In genomic region chr17:64148017-64148631, GRCh38 we compare ENCODE assay signal across 8 cellular contexts. TPM values are rescaled to one million over a fixed set of nuclear protein-coding genes. Genes with fewer than 3 reads are reported as not detected.
A peak's percentile ranks its signal among the peaks of the same experiment; 100 is the strongest.
DNase-seq lines count a peak whose midpoint lies in the region; ATAC-seq and TF ChIP-seq lines count a peak whose summit lies in the region.

No MANE protein-coding gene starts in this region.

- TF ChIP-seq POLR2A in vagina (IDR thresholded peaks at IDR 0.05): no peak

- peaks cover 27% of the 10 kb centered on the region for H3K4me1 ChIP-seq in vagina

- H3K4me3 ChIP-seq in vagina: no peak overlapping the region

- peaks cover 0 to 10% of the 10 kb centered on the region in 2 donors for H3K36me3 ChIP-seq in vagina

- no peaks in the 10 kb centered on the region for H3K9me3 Mint-ChIP-seq in glutamatergic neuron (ENCODE audit: unreplicated experiment)

- peaks cover 32% of the 10 kb centered on the region for H3K4me1 Mint-ChIP-seq in glutamatergic neuron (ENCODE audit: low read depth, unreplicated experiment)

- in situ Hi-C loops in SK-MEL-5 (cut with HindIII; ENCODE audit: low pct_unique_long_range_greater_than_20kb, low sequenced_read_pairs): no loop called here

- no peaks in the 10 kb centered on the region for H3K9me3 ChIP-seq in vagina

- H3K27me3 ChIP-seq in vagina: no peaks in the 10 kb centered on the region

- H3K27me3 Mint-ChIP-seq in glutamatergic neuron (ENCODE audit: unreplicated experiment): peaks cover 5% of the 10 kb centered on the region

- peak; percentile 25 for DNase-seq in stimulated activated CD4-positive, alpha-beta T cell treated with anti-CD3 and anti-CD28 coated beads, Interleukin-15, amount 100 ng/mL, for 24 hours
- DNase-seq in stimulated activated CD4-positive, alpha-beta T cell treated with anti-CD3 and anti-CD28 coated beads, Interleukin-1b, Interleukin-23, amount 100 ng/mL, for 48 hours: no peak
- DNase-seq in SK-MEL-5 (ENCODE audit: low read depth, low spot score) (peak; percentile 13), glutamatergic neuron (no peak), vagina (ENCODE audit: extremely low spot score in 2 of 2) (no peak), NCI-H1436 treated with DMSO at 0.1 percent for 48 hours (lab: John Stamatoyannopoulos, UW) (no peak)
- DNase-seq in stimulated activated CD4-positive, alpha-beta T cell treated with anti-CD3 and anti-CD28 coated beads, Interleukin-4, amount 100 ng/mL, for 24 hours: no peak

- ATAC-seq in HG02610 (IDR thresholded peaks at IDR 0.05; ENCODE audit: unreplicated experiment): no peak

- peak overlapping the region; percentile 1 for H3K4me3 Mint-ChIP-seq in glutamatergic neuron (ENCODE audit: unreplicated experiment)

- intact Hi-C loops in vagina (cut with DNase I): loop anchor here (5.0 kb wide), 1 partner anchor 114 kb away; the partner anchor contains the start of gene TEX2

- H3K27ac ChIP-seq in vagina: peak overlapping the region; percentile 98

- TF ChIP-seq CTCF in glutamatergic neuron (IDR thresholded peaks at IDR 0.05; ENCODE audit: partially characterized antibody, unreplicated experiment): no peak
- no peak for TF ChIP-seq CTCF in vagina (IDR thresholded peaks at IDR 0.05)

- no peaks in the 10 kb centered on the region for H3K36me3 Mint-ChIP-seq in glutamatergic neuron (ENCODE audit: unreplicated experiment)

- H3K27ac Mint-ChIP-seq in glutamatergic neuron (ENCODE audit: unreplicated experiment): no peak overlapping the region

RNA-seq across cellular contexts. Expression of gene ERN1, which starts 18.2 kb away (rescaled TPM):
- 6.2 and 7.2 TPM in 2 replicates for total RNA-seq in SK-MEL-5 (2014; rRNA removed; shearing (Covaris generic))
- polyA plus RNA-seq in SK-MEL-5 (2015; cell fraction: cytosol; rRNA removed): 10.6 and 15.6 TPM in 2 replicates
- polyA plus RNA-seq in SK-MEL-5 (2015; cell fraction: nucleus; rRNA removed): 11.1 and 14.8 TPM in 2 replicates
- total RNA-seq in glutamatergic neuron (ENCODE audit: unreplicated experiment): 6.9 TPM
- 31.4 TPM for total RNA-seq in vagina

Comparison
In these comparisons a context has a peak if more than half of its experiments do, and no peak if none do; other contexts are left out.
1. DNase-seq: peak in stimulated activated CD4-positive, alpha-beta T cell treated with anti-CD3 and anti-CD28 coated beads, Interleukin-15, amount 100 ng/mL, for 24 hours (single experiment) and SK-MEL-5 (single experiment); none in stimulated activated CD4-positive, alpha-beta T cell treated with anti-CD3 and anti-CD28 coated beads, Interleukin-1b, Interleukin-23, amount 100 ng/mL, for 48 hours (single experiment), glutamatergic neuron (single experiment), vagina (0 of 2), NCI-H1436 treated with DMSO at 0.1 percent for 48 hours (single experiment) and stimulated activated CD4-positive, alpha-beta T cell treated with anti-CD3 and anti-CD28 coated beads, Interleukin-4, amount 100 ng/mL, for 24 hours (single experiment).